Comparison of ENCODE assay signal across 12 cellular contexts in the genomic region with DNA sequence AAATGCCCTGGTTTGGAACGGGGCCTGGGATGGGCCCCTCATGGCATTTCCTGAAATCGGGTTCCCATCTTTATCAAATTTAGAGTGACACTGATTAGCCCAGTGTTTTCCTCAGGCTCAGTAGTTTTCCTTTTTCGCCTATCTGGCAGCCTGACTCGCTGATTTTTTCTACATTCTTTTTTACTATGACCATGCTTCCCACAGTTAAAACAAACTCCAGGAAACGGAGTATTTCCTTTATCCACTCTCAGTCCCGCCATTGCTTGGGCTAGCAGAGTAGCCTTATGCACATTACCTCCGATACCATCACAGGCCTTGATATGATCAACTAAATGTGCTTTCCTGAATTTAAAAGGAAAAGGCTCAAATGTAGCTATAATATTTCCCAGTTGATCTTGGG. TPM values are rescaled to one million over a fixed set of nuclear protein-coding genes. Genes with fewer than 3 reads are reported as not detected.
"Had no signal": no experiment of that assay in that cellular context is flagged by ENCODE, and none has a peak within 500 bp of the region (broad histone marks: within the 10 kb centered on the region; RNA-seq: fewer than 3 reads in every experiment).

No MANE protein-coding gene starts in this region.

- DNase-seq: GM23248, GOT3, H7, H9, HCEC 1CT, HFFc6 had no signal

- H3K4me1 ChIP-seq: HAP-1 had no signal

- FAIRE-seq: H1, H54 had no signal

- ATAC-seq: GM23338, HCT116 had no signal

- H3K36me3 ChIP-seq: HAP-1 had no signal

- H3K27ac ChIP-seq: GM23248 had no signal

- H3K9me3 ChIP-seq: HAP-1 had no signal

- H3K4me3 ChIP-seq: GM23248, GM23338, HAP-1 had no signal

- H3K9ac ChIP-seq: GM23248 had no signal

- H2AFZ ChIP-seq: GM23248, GM23338 had no signal

- H3K4me2 ChIP-seq: GM23338 had no signal

RNA-seq across cellular contexts. Expression of a gene that starts 5.5 kb away (rescaled TPM):
- total RNA-seq: GM23248, GM23338, H1, H4, H7, H9, HFFc6 had no signal
- polyA plus RNA-seq: GM23338, H1 had no signal

RNA-seq across cellular contexts. Expression of a gene that starts 36.8 kb away (rescaled TPM):
- total RNA-seq: GM23338, H1, H4, H7, H9, HFFc6 had no signal
- polyA plus RNA-seq: GM23248, GM23338, H1 had no signal

RNA-seq across cellular contexts. Expression of a gene that starts 37.4 kb away (rescaled TPM):
- total RNA-seq: GM23248, GM23338, H1, H4, H7, H9, HFFc6 had no signal
- polyA plus RNA-seq: GM23248, GM23338, H1 had no signal

RNA-seq across cellular contexts. Expression of a gene that starts 41.5 kb away (rescaled TPM):
- total RNA-seq: GM23248, GM23338, H1, H4, H7, H9, HFFc6 had no signal
- polyA plus RNA-seq: GM23248, GM23338, H1 had no signal

RNA-seq across cellular contexts. Expression of a gene that starts 54.9 kb away (rescaled TPM):
- total RNA-seq: GM23248, GM23338, H1, H4, H7, H9, HFFc6 had no signal
- polyA plus RNA-seq: GM23248, GM23338, H1 had no signal
